Comparison of ENCODE assay signal across 8 cellular contexts in the genomic region with DNA sequence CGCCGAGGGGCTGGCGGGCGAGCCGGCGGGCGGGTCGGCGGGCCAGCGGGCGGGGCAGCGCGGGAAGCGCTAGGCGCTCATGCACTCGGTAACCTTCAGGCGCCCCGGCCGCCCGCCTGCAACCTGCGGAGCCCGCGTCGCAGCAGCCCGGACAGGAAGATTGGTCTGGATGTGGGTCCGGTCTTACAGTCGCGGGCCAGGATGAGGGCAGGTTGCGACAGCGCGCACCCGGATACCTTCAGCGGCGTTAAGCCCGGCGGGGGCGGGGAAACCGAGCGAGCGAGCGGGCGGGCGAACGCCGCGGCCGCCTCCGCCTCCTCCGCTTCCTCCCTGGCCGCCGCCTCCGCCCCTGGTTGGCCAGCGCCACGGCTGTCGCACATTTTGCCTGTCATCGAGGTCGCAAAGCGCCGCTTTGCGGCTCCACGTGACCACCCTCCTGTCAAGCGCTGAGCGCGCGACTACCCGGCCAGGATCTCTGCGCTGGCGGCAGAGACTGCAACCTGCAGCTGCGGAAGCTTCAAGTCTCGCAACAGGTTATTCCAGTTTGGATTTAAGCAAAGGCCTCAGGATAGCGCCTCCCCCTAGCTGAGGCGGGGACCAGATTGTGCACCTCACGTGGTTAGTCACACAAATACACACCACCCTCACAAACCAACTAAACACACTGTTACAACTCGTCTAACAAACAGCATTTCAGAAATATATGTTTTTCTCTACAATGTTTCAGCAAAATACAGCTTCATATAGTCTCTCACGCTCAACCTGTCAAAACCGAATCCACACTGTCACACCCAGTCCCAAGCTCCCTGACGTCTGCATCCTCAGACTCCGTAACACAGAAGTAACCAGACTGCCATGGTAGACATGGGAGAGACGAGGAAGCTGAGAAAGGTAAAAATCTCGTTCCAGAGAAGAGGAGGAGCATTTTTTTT.
DNase-seq lines count a peak whose midpoint lies in the region; ATAC-seq lines count a peak whose summit lies in the region.

A gene (minus strand): TSS at position 355 of the 932 bp plus-strand sequence. CDS start 456 bp downstream, outside the sequence.

- peaks cover 12 to 13% of the 10 kb centered on the region in 2 donors for H3K4me1 Mint-ChIP-seq in effector memory CD8-positive, alpha-beta T cell (ENCODE audit: low read depth in 2 of 2)
- peaks cover 13% of the 10 kb centered on the region for H3K4me1 Mint-ChIP-seq in memory B cell

- H3K27me3 Mint-ChIP-seq in effector memory CD8-positive, alpha-beta T cell: no peaks in the 10 kb centered on the region
- H3K27me3 Mint-ChIP-seq in memory B cell: no peaks in the 10 kb centered on the region

- peaks cover 15% of the 10 kb centered on the region for H3K36me3 Mint-ChIP-seq in effector memory CD8-positive, alpha-beta T cell (ENCODE audit: insufficient read depth)
- no peaks in the 10 kb centered on the region for H3K36me3 Mint-ChIP-seq in memory B cell

- DNase-seq in COLO668 (lab: John Stamatoyannopoulos, UW; ENCODE audit: unreplicated experiment): peak; percentile 100
- DNase-seq in HPDE6-E6E7 (ENCODE audit: extremely low spot score): peak; percentile 93
- DNase-seq in NK-92 (lab: John Stamatoyannopoulos, UW; ENCODE audit: unreplicated experiment): peak; percentile 87
- peak; percentile 93 to 94 for DNase-seq in activated CD8-positive, alpha-beta memory T cell treated with anti-CD3 and anti-CD28 coated beads for 4 hours (ENCODE audit: low read depth in 2 of 2)
- DNase-seq in effector memory CD8-positive, alpha-beta T cell: peak; percentile 96 to 98 (median 98)
- peak; percentile 94 to 96 for DNase-seq in memory B cell (ENCODE audit: low spot score in 2 of 2)
- DNase-seq in stimulated activated CD8-positive, alpha-beta memory T cell treated with anti-CD3 and anti-CD28 coated beads, Interleukin-12 subunit alpha, Interleukin-12 subunit beta, amount 100 ng/mL, for 24 hours (ENCODE audit: extremely low read depth): peak; percentile 89

- ATAC-seq in GM19463 (IDR thresholded peaks at IDR 0.05; ENCODE audit: unreplicated experiment) (peak; percentile 80), memory B cell (ENCODE audit: low read depth) (peak; percentile 91)
- ATAC-seq in effector memory CD8-positive, alpha-beta T cell (replicated peaks): peak; percentile 87

- peak within 1 kb of the TSS; percentile 57 to 71 for H3K4me3 Mint-ChIP-seq in effector memory CD8-positive, alpha-beta T cell
- peak within 1 kb of the TSS; percentile 84 for H3K4me3 Mint-ChIP-seq in memory B cell

- no peaks in the 10 kb centered on the region for H3K9me3 Mint-ChIP-seq in effector memory CD8-positive, alpha-beta T cell
- no peaks in the 10 kb centered on the region for H3K9me3 Mint-ChIP-seq in memory B cell

- H3K27ac Mint-ChIP-seq in effector memory CD8-positive, alpha-beta T cell: peak within 1 kb of the TSS; percentile 95 to 96
- peak within 1 kb of the TSS; percentile 2 for H3K27ac Mint-ChIP-seq in memory B cell

Comparison
In these comparisons a context has a peak if more than half of its experiments do, and no peak if none do; other contexts are left out.
1. Peak in every context shown above with its lines: DNase-seq and ATAC-seq.